In the genomic region with DNA sequence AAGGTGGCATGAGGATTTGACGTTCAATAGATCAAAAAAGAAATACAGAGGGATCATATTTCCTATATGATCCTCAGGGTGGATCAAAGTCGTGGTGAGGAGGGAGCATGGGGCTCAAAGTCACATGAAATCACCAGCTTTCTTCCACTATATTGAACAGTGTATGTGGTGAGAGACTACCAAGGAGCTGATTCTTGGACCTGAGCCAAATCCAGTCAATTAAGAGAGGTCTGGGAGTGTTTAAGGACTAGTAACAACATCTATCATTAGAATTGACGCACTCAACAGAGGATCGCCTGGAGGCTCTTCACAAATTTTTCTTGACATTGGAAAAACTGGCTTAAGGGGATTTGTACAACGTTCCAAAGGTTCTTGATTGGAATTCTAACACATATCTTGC, we compare ENCODE assay signal across 32 cellular contexts.
A peak's percentile ranks its signal among the peaks of the same experiment; 100 is the strongest.
DNase-seq lines count a peak whose midpoint lies in the region; ATAC-seq, FAIRE-seq and TF ChIP-seq lines count a peak whose summit lies in the region.
"Had no signal": no experiment of that assay in that cellular context is flagged by ENCODE, and none has a peak within 500 bp of the region (broad histone marks: within the 10 kb centered on the region; RNA-seq: fewer than 3 reads in every experiment).

No MANE protein-coding gene starts in this region.

- TF ChIP-seq RAD21 in Ishikawa (IDR thresholded peaks at IDR 0.05; ENCODE audit: low read depth) = no peak
- no peak for TF ChIP-seq RAD21 in K562 (CRISPR knock-in tag; conservative IDR thresholded peaks at IDR 0.05 in 1 of 2, IDR thresholded peaks at IDR 0.05 in 1 of 2)

- intact Hi-C loops in K562 (cut with micrococcal nuclease) = no loop called here

- no peaks in the 10 kb centered on the region for H3K36me3 ChIP-seq in K562 (ENCODE audit: control insufficient read depth, insufficient read depth, low read length)
- H3K36me3 ChIP-seq: left lung, pancreas had no signal

- no peaks in the 10 kb centered on the region for H3K9me3 ChIP-seq in K562 (replicated peaks; ENCODE audit: control insufficient read depth, insufficient read depth, low read depth, low read length)
- H3K9me3 ChIP-seq: Caco-2, pancreas had no signal

- POLR2A ChIA-PET in K562 (lab: Yijun Ruan, JAX) = no interaction called here

- TF ChIP-seq EP300 in Ishikawa (IDR thresholded peaks at IDR 0.05; ENCODE audit: borderline replicate concordance) (no peak), K562 (IDR thresholded peaks at IDR 0.05; ENCODE audit: low read length) (no peak)

- no peak overlapping the region for H3K27ac Mint-ChIP-seq in activated CD8-positive, alpha-beta memory T cell treated with anti-CD3 and anti-CD28 coated beads, Interleukin-2, amount 10 ng/mL, durations not matched to agents 7 days and 5 days
- H3K27ac Mint-ChIP-seq: activated naive CD4-positive, alpha-beta T cell treated with anti-CD3 and anti-CD28 coated beads, Interleukin-2, amount 50 U/mL, for 24 hours; brain; endodermal cell; HFFc6; stimulated activated memory B cell treated with anti-CD40 and anti-IgM and Interleukin-4, amounts not matched to agents 10 μg/mL and 1 μg/mL and 100 μg/mL, for 72 hours had no signal

- no peak overlapping the region for H3K4me3 ChIP-seq in K562
- H3K4me3 ChIP-seq: left lung, pancreas, skin epidermis had no signal

- no peaks in the 10 kb centered on the region for H3K4me1 Mint-ChIP-seq in activated CD8-positive, alpha-beta memory T cell treated with anti-CD3 and anti-CD28 coated beads, Interleukin-2, amount 10 ng/mL, durations not matched to agents 7 days and 5 days
- H3K4me1 Mint-ChIP-seq: stimulated activated memory B cell treated with anti-CD40 and anti-IgM and Interleukin-4, amounts not matched to agents 10 μg/mL and 1 μg/mL and 100 μg/mL, for 72 hours had no signal

- 6% methylated on average over 5 of the region's 5 CpGs for WGBS in K562 (ENCODE audit: insufficient coverage, low coverage, missing lambda C conversion rate)

- H3K27ac ChIP-seq in K562 (ENCODE audit: extremely low read depth, low read depth, low read length) = no peak overlapping the region
- H3K27ac ChIP-seq: C4-2B, left lung, pancreas, skin epidermis, VCaP had no signal

- H3K4me2 ChIP-seq in K562 (ENCODE audit: insufficient read depth, low read length) = no peak overlapping the region

- H2AFZ ChIP-seq in K562 (ENCODE audit: low read depth, low read length) = no peak overlapping the region

- H4K20me1 ChIP-seq in K562 (replicated peaks; ENCODE audit: control insufficient read depth, insufficient read depth, low read length) = no peaks in the 10 kb centered on the region

- no peaks in the 10 kb centered on the region for H3K79me2 ChIP-seq in K562 (ENCODE audit: control insufficient read depth, insufficient read depth, low read length)

- no peaks in the 10 kb centered on the region for H3K36me3 Mint-ChIP-seq in activated CD8-positive, alpha-beta memory T cell treated with anti-CD3 and anti-CD28 coated beads, Interleukin-2, amount 10 ng/mL, durations not matched to agents 7 days and 5 days
- H3K36me3 Mint-ChIP-seq: activated naive CD4-positive, alpha-beta T cell treated with anti-CD3 and anti-CD28 coated beads, Interleukin-2, amount 50 U/mL, for 24 hours; brain; stimulated activated memory B cell treated with anti-CD40 and anti-IgM and Interleukin-4, amounts not matched to agents 10 μg/mL and 1 μg/mL and 100 μg/mL, for 72 hours had no signal

- DNase-seq in NCI-H146 treated with DMSO at 0.1 percent for 48 hours (lab: John Stamatoyannopoulos, UW; ENCODE audit: unreplicated experiment) = peak; percentile 51
- peak; percentile 12 for DNase-seq in NCI-H345 treated with DMSO at 0.1 percent for 48 hours (lab: John Stamatoyannopoulos, UW; ENCODE audit: unreplicated experiment)
- DNase-seq in K562 (ENCODE audit: extremely low read depth in 1 of 4, low spot score in 3 of 4) = no peak
- no peak for DNase-seq in activated CD8-positive, alpha-beta memory T cell treated with anti-CD3 and anti-CD28 coated beads, Interleukin-2, amount 10 ng/mL, durations not matched to agents 7 days and 5 days
- DNase-seq: activated CD4-positive, alpha-beta T cell treated with anti-CD3 and anti-CD28 coated beads for 4 hours; activated CD8-positive, alpha-beta memory T cell treated with anti-CD3 and anti-CD28 coated beads for 24 hours; amniotic stem cell; Caco-2; dermis blood vessel endothelial cell; DMS79 treated with DMSO at 0.1 percent for 48 hours; endodermal cell; GOT3; HFFc6; left lung; mesendoderm; NCI-H1092 treated with DMSO at 0.1 percent for 48 hours; NCI-H446 treated with DMSO at 0.1 percent for 48 hours; pancreas; SIG-M5; substantia nigra; SW 1271; trophoblast cell had no signal

- H3K27me3 Mint-ChIP-seq in activated CD8-positive, alpha-beta memory T cell treated with anti-CD3 and anti-CD28 coated beads, Interleukin-2, amount 10 ng/mL, durations not matched to agents 7 days and 5 days = no peaks in the 10 kb centered on the region
- H3K27me3 Mint-ChIP-seq: activated naive CD4-positive, alpha-beta T cell treated with anti-CD3 and anti-CD28 coated beads, Interleukin-2, amount 50 U/mL, for 24 hours had no signal

- ATAC-seq in K562 (no peak), GM21737 (IDR thresholded peaks at IDR 0.05; ENCODE audit: unreplicated experiment) (no peak), HG02763 (IDR thresholded peaks at IDR 0.05; ENCODE audit: unreplicated experiment) (no peak)
- no peak for ATAC-seq in activated CD8-positive, alpha-beta memory T cell treated with anti-CD3 and anti-CD28 coated beads, Interleukin-2, amount 10 ng/mL, durations not matched to agents 7 days and 5 days
- ATAC-seq: left lung; pancreas; stimulated activated memory B cell treated with anti-CD40 and anti-IgM and Interleukin-4, amounts not matched to agents 10 μg/mL and 1 μg/mL and 100 μg/mL, for 72 hours had no signal

- H3K9me1 ChIP-seq in K562 (ENCODE audit: control insufficient read depth, insufficient read depth, low read length) = no peaks in the 10 kb centered on the region

- H3K9ac ChIP-seq in K562 (ENCODE audit: insufficient read depth in 1 of 2, low read depth in 2 of 2, low read length in 2 of 2) = no peak overlapping the region

- no peaks in the 10 kb centered on the region for H3K27me3 ChIP-seq in K562 (ENCODE audit: control insufficient read depth in 2 of 2, insufficient read depth in 2 of 2, low read length in 2 of 2)
- H3K27me3 ChIP-seq: left lung, pancreas had no signal

- CTCF ChIA-PET in K562 (lab: Yijun Ruan, JAX; ENCODE audit: low intra/inter-chr PET ratio) = no interaction called here
- CTCF ChIA-PET in activated CD8-positive, alpha-beta memory T cell treated with anti-CD3 and anti-CD28 coated beads, Interleukin-2, amount 10 ng/mL, durations not matched to agents 7 days and 5 days (lab: Charles Lee) = no interaction called here

- no peak for FAIRE-seq in K562 (lab: Jason Lieb, UNC)
- FAIRE-seq: pancreas had no signal

- BruUV-seq in K562 (replicated peaks; lab: Mats Ljungman, UMichigan) = no TSS peak

- no peak overlapping the region for H3K4me3 Mint-ChIP-seq in activated CD8-positive, alpha-beta memory T cell treated with anti-CD3 and anti-CD28 coated beads, Interleukin-2, amount 10 ng/mL, durations not matched to agents 7 days and 5 days
- H3K4me3 Mint-ChIP-seq: activated naive CD4-positive, alpha-beta T cell treated with anti-CD3 and anti-CD28 coated beads, Interleukin-2, amount 50 U/mL, for 24 hours; brain; endodermal cell; HFFc6; neural crest cell; stimulated activated memory B cell treated with anti-CD40 and anti-IgM and Interleukin-4, amounts not matched to agents 10 μg/mL and 1 μg/mL and 100 μg/mL, for 72 hours had no signal

- in situ Hi-C loops in K562 (cut with MboI) = no loop called here

- peaks cover 3% of the 10 kb centered on the region for H3K9me3 Mint-ChIP-seq in activated CD8-positive, alpha-beta memory T cell treated with anti-CD3 and anti-CD28 coated beads, Interleukin-2, amount 10 ng/mL, durations not matched to agents 7 days and 5 days (ENCODE audit: low read depth)
- H3K9me3 Mint-ChIP-seq: endodermal cell had no signal

- TF ChIP-seq POLR2A in K562 (conservative IDR thresholded peaks at IDR 0.05) = no peak

- TF ChIP-seq CTCF in K562 (IDR thresholded peaks at IDR 0.05 in 2 of 3, conservative IDR thresholded peaks at IDR 0.05 in 1 of 3; ENCODE audit: insufficient read depth in 2 of 3, low read depth in 1 of 3, low read length in 3 of 3) = no peak

- peaks cover 0 to 6% of the 10 kb centered on the region in 2 experiments; a peak in 3 of 5 replicates for H3K4me1 ChIP-seq in K562 (replicated peaks in 1 of 2; ENCODE audit: control insufficient read depth in 2 of 2, insufficient read depth in 2 of 2, low read length in 2 of 2)
- H3K4me1 ChIP-seq: Caco-2, pancreas had no signal

TF ChIP-seq in Ishikawa, 13 proteins besides CTCF, POLR2A, EP300 and RAD21:
- TF ChIP-seq NFIC (IDR thresholded peaks at IDR 0.05) (0 out of 2 replicates have a peak, but pooled peaks have one; percentile 7), CEBPB (IDR thresholded peaks at IDR 0.05) (no peak), TEAD4 (IDR thresholded peaks at IDR 0.05) (no peak)
TF ChIP-seq in Ishikawa: peak in this region for 1.

TF ChIP-seq in K562, 482 proteins besides CTCF, POLR2A, EP300 and RAD21:
- peak; percentile 34; the same call in 1 of the 2 replicates for TF ChIP-seq NFIX (CRISPR knock-in tag; IDR thresholded peaks at IDR 0.05; ENCODE audit: low read depth)
- peak; percentile 83 for TF ChIP-seq NFIC (IDR thresholded peaks at IDR 0.05)
- TF ChIP-seq, protein P1, sequence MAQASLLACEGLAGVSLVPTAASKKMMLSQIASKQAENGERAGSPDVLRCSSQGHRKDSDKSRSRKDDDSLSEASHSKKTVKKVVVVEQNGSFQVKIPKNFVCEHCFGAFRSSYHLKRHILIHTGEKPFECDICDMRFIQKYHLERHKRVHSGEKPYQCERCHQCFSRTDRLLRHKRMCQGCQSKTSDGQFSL (CRISPR knock-in tag; IDR thresholded peaks at IDR 0.05) = no peak
- TF ChIP-seq, protein P1 (tag; IDR thresholded peaks at IDR 0.05) = no peak

Comparison
In these comparisons a context has a peak if more than half of its experiments do, and no peak if none do; other contexts are left out.
1. DNase-seq: peak in NCI-H146 treated with DMSO at 0.1 percent for 48 hours (single experiment) and NCI-H345 treated with DMSO at 0.1 percent for 48 hours (single experiment); none in K562 (0 of 4) and activated CD8-positive, alpha-beta memory T cell treated with anti-CD3 and anti-CD28 coated beads, Interleukin-2, amount 10 ng/mL, durations not matched to agents 7 days and 5 days (single experiment).